15 cellular contexts compared by ENCODE assay signal in the genomic region with DNA sequence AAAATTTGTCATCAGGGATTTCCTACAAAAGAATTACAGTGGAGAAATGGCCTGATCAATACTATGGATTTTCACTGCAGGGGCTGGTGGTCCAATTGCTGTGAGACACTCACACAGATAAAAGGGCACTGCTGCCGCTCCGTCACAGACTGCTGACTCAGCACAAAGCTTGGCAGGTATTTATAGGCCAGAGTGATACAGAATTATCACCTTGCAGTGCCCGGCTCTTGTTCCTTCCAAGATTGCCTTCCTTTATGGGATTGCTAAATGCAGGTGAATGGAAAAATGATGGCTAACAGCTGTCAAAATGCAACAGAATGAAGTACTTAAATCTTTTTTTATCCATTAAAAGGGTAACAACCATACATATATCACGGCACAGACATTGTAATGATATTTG.
DNase-seq lines count a peak whose midpoint lies in the region; ATAC-seq and TF ChIP-seq lines count a peak whose summit lies in the region.
"Had no signal": no experiment of that assay in that cellular context is flagged by ENCODE, and none has a peak within 500 bp of the region (broad histone marks: within the 10 kb centered on the region; RNA-seq: fewer than 3 reads in every experiment).

No MANE protein-coding gene starts in this region.

- intact Hi-C loops in activated T-helper 2 cell treated with anti-CD3 and anti-CD28 coated beads, Interferon-gamma antibody, Interleukin-2, Interleukin-4, amounts not matched to agents 10 μg/mL and 5 μg/mL and 100 μg/mL, durations not matched to agents 14 hours and 24 hours and 36 hours (cut with micrococcal nuclease), result no loop called here

- no peak overlapping the region for H3K4me3 Mint-ChIP-seq in GM23338
- peak overlapping the region; percentile 1 for H3K4me3 Mint-ChIP-seq in glutamatergic neuron (ENCODE audit: unreplicated experiment)
- H3K4me3 Mint-ChIP-seq in activated T-helper 2 cell treated with anti-CD3 and anti-CD28 coated beads, Interferon-gamma antibody, Interleukin-2, Interleukin-4, amounts not matched to agents 10 μg/mL and 5 μg/mL and 100 μg/mL, durations not matched to agents 14 hours and 24 hours and 36 hours (ENCODE audit: low read depth), result no peak overlapping the region
- H3K4me3 Mint-ChIP-seq: HFFc6 had no signal

- H3K27me3 Mint-ChIP-seq in GM23338 (ENCODE audit: insufficient read depth, low read depth, poor library complexity), result peaks cover 3% of the 10 kb centered on the region
- H3K27me3 Mint-ChIP-seq in glutamatergic neuron (ENCODE audit: unreplicated experiment), result peaks cover 4% of the 10 kb centered on the region
- H3K27me3 Mint-ChIP-seq in activated T-helper 2 cell treated with anti-CD3 and anti-CD28 coated beads, Interferon-gamma antibody, Interleukin-2, Interleukin-4, amounts not matched to agents 10 μg/mL and 5 μg/mL and 100 μg/mL, durations not matched to agents 14 hours and 24 hours and 36 hours (ENCODE audit: low read depth), result no peaks in the 10 kb centered on the region

- H3K36me3 ChIP-seq in GM23338 (ENCODE audit: insufficient read depth), result no peaks in the 10 kb centered on the region
- H3K36me3 ChIP-seq: BE2C had no signal

- H3K27me3 ChIP-seq in GM23338 (ENCODE audit: insufficient read depth), result no peaks in the 10 kb centered on the region
- H3K27me3 ChIP-seq: BE2C had no signal

- H3F3A ChIP-seq in GM23338 (replicated peaks; ENCODE audit: low read depth), result no peaks in the 10 kb centered on the region

- DNase-seq in GM23338 (ENCODE audit: low spot score) (no peak), NCI-H2227 treated with DMSO at 0.1 percent for 48 hours (lab: John Stamatoyannopoulos, UW) (peak; percentile 17), glutamatergic neuron (peak; percentile 50), retina (peak; percentile 30), SIG-M5 (lab: John Stamatoyannopoulos, UW) (no peak), NCI-H82 treated with DMSO at 0.1 percent for 48 hours (lab: John Stamatoyannopoulos, UW; ENCODE audit: unreplicated experiment) (no peak)
- no peak for DNase-seq in activated T-helper 2 cell treated with anti-CD3 and anti-CD28 coated beads, Interferon-gamma antibody, Interleukin-2, Interleukin-4, amounts not matched to agents 10 μg/mL and 5 μg/mL and 100 μg/mL, durations not matched to agents 14 hours and 24 hours and 36 hours (ENCODE audit: low spot score)
- DNase-seq: BE2C; CD4-positive, alpha-beta memory T cell; DMS79; HCEC 1CT; HFFc6 had no signal

- H3K4me2 ChIP-seq in GM23338, result no peak overlapping the region

- no peaks in the 10 kb centered on the region for H3K36me3 Mint-ChIP-seq in GM23338 (ENCODE audit: low read depth)
- H3K36me3 Mint-ChIP-seq in glutamatergic neuron (ENCODE audit: unreplicated experiment), result no peaks in the 10 kb centered on the region
- no peaks in the 10 kb centered on the region for H3K36me3 Mint-ChIP-seq in activated T-helper 2 cell treated with anti-CD3 and anti-CD28 coated beads, Interferon-gamma antibody, Interleukin-2, Interleukin-4, amounts not matched to agents 10 μg/mL and 5 μg/mL and 100 μg/mL, durations not matched to agents 14 hours and 24 hours and 36 hours (ENCODE audit: low read depth)
- H3K36me3 Mint-ChIP-seq: CD4-positive, alpha-beta memory T cell had no signal

- 0 out of 2 replicates have a peak, but pooled peaks cover 3% of the 10 kb centered on the region for H3K9me2 ChIP-seq in GM23338 (ENCODE audit: insufficient read depth)

- TF ChIP-seq CTCF in GM23338 (conservative IDR thresholded peaks at IDR 0.05; ENCODE audit: low read depth in 2 of 2) (no peak), glutamatergic neuron (IDR thresholded peaks at IDR 0.05; ENCODE audit: partially characterized antibody, unreplicated experiment) (no peak)

- H3K4me1 Mint-ChIP-seq in GM23338 (peaks cover 10% of the 10 kb centered on the region; the same call in 2 of the 3 replicates), glutamatergic neuron (ENCODE audit: low read depth, unreplicated experiment) (peaks cover 15% of the 10 kb centered on the region)
- no peaks in the 10 kb centered on the region for H3K4me1 Mint-ChIP-seq in activated T-helper 2 cell treated with anti-CD3 and anti-CD28 coated beads, Interferon-gamma antibody, Interleukin-2, Interleukin-4, amounts not matched to agents 10 μg/mL and 5 μg/mL and 100 μg/mL, durations not matched to agents 14 hours and 24 hours and 36 hours (ENCODE audit: low read depth)

- no peaks in the 10 kb centered on the region for H3K79me2 ChIP-seq in GM23338 (replicated peaks; ENCODE audit: insufficient read depth)

- no peak for ATAC-seq in GM23338
- ATAC-seq: GM12878 had no signal

- H3K27ac ChIP-seq in GM23338 (ENCODE audit: low read depth), result no peak overlapping the region
- H3K27ac ChIP-seq: C4-2B, HL-60 had no signal

- H3K4me1 ChIP-seq in GM23338 (ENCODE audit: insufficient read depth), result no peaks in the 10 kb centered on the region; the same call in 1 of the 2 replicates
- H3K4me1 ChIP-seq: BE2C had no signal

- H2AFZ ChIP-seq in GM23338, result no peak overlapping the region

- no peak overlapping the region for H3K4me3 ChIP-seq in GM23338
- H3K4me3 ChIP-seq: GM12878 had no signal

- H3K9me3 Mint-ChIP-seq in GM23338 (no peaks in the 10 kb centered on the region; the same call in 2 of the 3 replicates), glutamatergic neuron (ENCODE audit: unreplicated experiment) (peaks cover 3% of the 10 kb centered on the region)
- peaks cover 3% of the 10 kb centered on the region for H3K9me3 Mint-ChIP-seq in activated T-helper 2 cell treated with anti-CD3 and anti-CD28 coated beads, Interferon-gamma antibody, Interleukin-2, Interleukin-4, amounts not matched to agents 10 μg/mL and 5 μg/mL and 100 μg/mL, durations not matched to agents 14 hours and 24 hours and 36 hours
- H3K9me3 Mint-ChIP-seq: CD4-positive, alpha-beta memory T cell had no signal

- 0 out of 2 replicates have a peak overlapping the region, but pooled peaks have one; percentile 13 for H3K27ac Mint-ChIP-seq in GM23338
- H3K27ac Mint-ChIP-seq in glutamatergic neuron (ENCODE audit: unreplicated experiment), result no peak overlapping the region
- H3K27ac Mint-ChIP-seq in activated T-helper 2 cell treated with anti-CD3 and anti-CD28 coated beads, Interferon-gamma antibody, Interleukin-2, Interleukin-4, amounts not matched to agents 10 μg/mL and 5 μg/mL and 100 μg/mL, durations not matched to agents 14 hours and 24 hours and 36 hours, result no peak overlapping the region
- H3K27ac Mint-ChIP-seq: HFFc6 had no signal

- H4K20me1 ChIP-seq in GM23338 (replicated peaks; ENCODE audit: insufficient read depth), result no peaks in the 10 kb centered on the region

TF ChIP-seq in GM23338, 12 proteins besides CTCF, POLR2A, EP300 and RAD21 (continues in another document):
- no peak for TF ChIP-seq STAT1 (IDR thresholded peaks at IDR 0.05; ENCODE audit: unreplicated experiment)
- TF ChIP-seq CREB1 (CRISPR knock-in tag; IDR thresholded peaks at IDR 0.05; ENCODE audit: low read depth), result no peak
- TF ChIP-seq EZH2 (IDR thresholded peaks at IDR 0.05; ENCODE audit: low read depth, unreplicated experiment), result no peak
- no peak for TF ChIP-seq ZNF114 (CRISPR knock-in tag; IDR thresholded peaks at IDR 0.05)
- no peak for TF ChIP-seq ZNF331 (CRISPR knock-in tag; IDR thresholded peaks at IDR 0.05; ENCODE audit: low read depth)
- no peak for TF ChIP-seq JUNB (IDR thresholded peaks at IDR 0.05; ENCODE audit: unreplicated experiment)
- TF ChIP-seq NANOG (IDR thresholded peaks at IDR 0.05; ENCODE audit: borderline replicate concordance), result no peak

Comparison
In these comparisons a context has a peak if more than half of its experiments do, and no peak if none do; other contexts are left out.
1. DNase-seq: peak in NCI-H2227 treated with DMSO at 0.1 percent for 48 hours (single experiment), glutamatergic neuron (single experiment) and retina (single experiment); none in GM23338 (single experiment), SIG-M5 (single experiment), activated T-helper 2 cell treated with anti-CD3 and anti-CD28 coated beads, Interferon-gamma antibody, Interleukin-2, Interleukin-4, amounts not matched to agents 10 μg/mL and 5 μg/mL and 100 μg/mL, durations not matched to agents 14 hours and 24 hours and 36 hours (single experiment) and NCI-H82 treated with DMSO at 0.1 percent for 48 hours (single experiment).